ENCODE assay signal across 32 cellular contexts in genomic region chr3:146519810-146520209, GRCh38. TPM values are rescaled to one million over a fixed set of nuclear protein-coding genes. Genes with fewer than 3 reads are reported as not detected.
"Had no signal": no experiment of that assay in that cellular context is flagged by ENCODE, and none has a peak within 500 bp of the region (broad histone marks: within the 10 kb centered on the region; RNA-seq: fewer than 3 reads in every experiment).

No MANE protein-coding gene starts in this region.

- ATAC-seq: activated T-cell treated with anti-CD3 and anti-CD28 coated beads, Interleukin-2, amount 50 U/mL, for 72 hours; body of pancreas; Panc1 had no signal

- H3K27ac ChIP-seq: adrenal gland, breast epithelium, SJCRH30, SK-N-MC, VCaP had no signal

- H3K36me3 ChIP-seq: breast epithelium had no signal

- H3K4me1 ChIP-seq: adrenal gland, breast epithelium had no signal

- H3K27ac Mint-ChIP-seq: activated B cell treated with CpG ODN at 0.5 μM for 24 hours; activated CD4-positive, alpha-beta memory T cell treated with anti-CD3 and anti-CD28 coated beads for 36 hours; activated naive CD4-positive, alpha-beta T cell treated with anti-CD3 and anti-CD28 coated beads, Interleukin-2, amount 10 ng/mL, durations not matched to agents 7 days and 5 days; activated T-cell treated with anti-CD3 and anti-CD28 coated beads, Interleukin-2, amount 50 U/mL, for 72 hours; T-helper 1 cell treated with Interleukin-12 subunit alpha and Interleukin-12 subunit beta and Interleukin-4 antibody, amounts not matched to agents 30 μg/mL and 1 μg/mL, for 36 hours; T-helper 2 cell treated with Interferon-gamma antibody and Interleukin-4, amounts not matched to agents 5 μg/mL and 100 μg/mL, for 36 hours had no signal

- H3K27me3 ChIP-seq: adrenal gland, body of pancreas, breast epithelium, MG63, SJCRH30 had no signal

- DNase-seq: activated B cell treated with CpG ODN at 0.5 μM for 24 hours; activated CD4-positive, alpha-beta memory T cell treated with anti-CD3 and anti-CD28 coated beads for 36 hours; activated CD4-positive, alpha-beta T cell treated with anti-CD3 and anti-CD28 coated beads for 48 hours; activated CD4-positive, CD25-positive, alpha-beta regulatory T cell treated with anti-CD3 and anti-CD28 coated beads, Interleukin-2, amount 50 U/mL, for 72 hours; activated CD8-positive, alpha-beta memory T cell treated with anti-CD3 and anti-CD28 coated beads, Interleukin-2, amount 50 U/mL, for 4 hours; activated naive CD4-positive, alpha-beta T cell treated with anti-CD3 and anti-CD28 coated beads, Interleukin-2, amount 10 ng/mL, durations not matched to agents 7 days and 5 days; activated T-cell treated with anti-CD3 and anti-CD28 coated beads for 4 hours; activated T-cell treated with anti-CD3 and anti-CD28 coated beads, Interleukin-2, amount 50 U/mL, for 72 hours; adrenal gland; body of pancreas; Kasumi-1; KG1; MG63; NCI-H1092; NCI-H1436 treated with DMSO at 0.1 percent for 48 hours; NCI-H1694 treated with DMSO at 0.1 percent for 48 hours; NCI-H2029; NCI-H345; NCI-H524 treated with DMSO at 0.1 percent for 48 hours; SHP77; SJCRH30 had no signal

- H3K4me3 Mint-ChIP-seq: activated B cell treated with CpG ODN at 0.5 μM for 24 hours; activated CD4-positive, alpha-beta memory T cell treated with anti-CD3 and anti-CD28 coated beads for 36 hours; activated naive CD4-positive, alpha-beta T cell treated with anti-CD3 and anti-CD28 coated beads, Interleukin-2, amount 10 ng/mL, durations not matched to agents 7 days and 5 days; activated naive CD8-positive, alpha-beta T cell; activated T-cell treated with anti-CD3 and anti-CD28 coated beads, Interleukin-2, amount 50 U/mL, for 72 hours; T-helper 1 cell treated with Interleukin-12 subunit alpha and Interleukin-12 subunit beta and Interleukin-4 antibody, amounts not matched to agents 30 μg/mL and 1 μg/mL, for 36 hours; T-helper 2 cell treated with Interferon-gamma antibody and Interleukin-4, amounts not matched to agents 5 μg/mL and 100 μg/mL, for 36 hours had no signal

- H3K27me3 Mint-ChIP-seq: activated B cell treated with CpG ODN at 0.5 μM for 24 hours; activated CD4-positive, alpha-beta memory T cell treated with anti-CD3 and anti-CD28 coated beads for 36 hours; activated naive CD4-positive, alpha-beta T cell treated with anti-CD3 and anti-CD28 coated beads, Interleukin-2, amount 10 ng/mL, durations not matched to agents 7 days and 5 days; activated naive CD8-positive, alpha-beta T cell had no signal

- H3K4me3 ChIP-seq: adrenal gland, body of pancreas, breast epithelium, MG63, SJCRH30, SK-N-MC had no signal

- FAIRE-seq: astrocyte, TTC549 had no signal

- H3K9me3 Mint-ChIP-seq: activated B cell treated with CpG ODN at 0.5 μM for 24 hours; activated CD4-positive, alpha-beta memory T cell treated with anti-CD3 and anti-CD28 coated beads for 36 hours; activated naive CD4-positive, alpha-beta T cell treated with anti-CD3 and anti-CD28 coated beads, Interleukin-2, amount 10 ng/mL, durations not matched to agents 7 days and 5 days; activated T-cell treated with anti-CD3 and anti-CD28 coated beads, Interleukin-2, amount 50 U/mL, for 72 hours; T-helper 1 cell treated with Interleukin-12 subunit alpha and Interleukin-12 subunit beta and Interleukin-4 antibody, amounts not matched to agents 30 μg/mL and 1 μg/mL, for 36 hours; T-helper 2 cell treated with Interferon-gamma antibody and Interleukin-4, amounts not matched to agents 5 μg/mL and 100 μg/mL, for 36 hours had no signal

- H3K4me1 Mint-ChIP-seq: activated B cell treated with CpG ODN at 0.5 μM for 24 hours; activated naive CD4-positive, alpha-beta T cell treated with anti-CD3 and anti-CD28 coated beads, Interleukin-2, amount 10 ng/mL, durations not matched to agents 7 days and 5 days had no signal

RNA-seq across cellular contexts. Expression of gene PLSCR2, which starts 50.4 kb away (rescaled TPM):
- total RNA-seq: activated B cell treated with CpG ODN at 0.5 μM for 24 hours; activated CD4-positive, alpha-beta memory T cell treated with anti-CD3 and anti-CD28 coated beads for 36 hours; astrocyte; body of pancreas; NCI-H460; RPMI7951; SJCRH30 had no signal
- polyA plus RNA-seq: adrenal gland had no signal
